In genomic region chr2:181458881-181459280, GRCh38 we compare ENCODE assay signal across 11 cellular contexts. TPM values are rescaled to one million over a fixed set of nuclear protein-coding genes. Genes with fewer than 3 reads are reported as not detected.
DNase-seq lines count a peak whose midpoint lies in the region; ATAC-seq and TF ChIP-seq lines count a peak whose summit lies in the region.
"Had no signal": no experiment of that assay in that cellular context is flagged by ENCODE, and none has a peak within 500 bp of the region (broad histone marks: within the 10 kb centered on the region; RNA-seq: fewer than 3 reads in every experiment).

No MANE protein-coding gene starts in this region.

- peaks cover 22% of the 10 kb centered on the region for H3K36me3 Mint-ChIP-seq in activated CD4-positive, alpha-beta memory T cell treated with anti-CD3 and anti-CD28 coated beads for 36 hours

- H3K9me3 ChIP-seq in right cardiac atrium (ENCODE audit: control insufficient read depth, low read length): no peaks in the 10 kb centered on the region
- no peaks in the 10 kb centered on the region for H3K9me3 ChIP-seq in heart left ventricle
- H3K9me3 ChIP-seq: heart right ventricle had no signal

- intact Hi-C loops in right cardiac atrium (cut with DNase I): no loop called here
- intact Hi-C loops in heart left ventricle (cut with DNase I): loop anchor here in 5 of 10 donors (5.0 to 10.0 kb wide), 5 partner anchors 144 to 357 kb away; no protein-coding TSS in a partner anchor
- intact Hi-C loops in activated CD4-positive, alpha-beta memory T cell treated with anti-CD3 and anti-CD28 coated beads for 36 hours (cut with micrococcal nuclease): loop anchor here (1.0 to 5.0 kb wide), 6 partner anchors 37 to 433 kb away; partner anchors contain the start of gene ITPRID2

- H3K27ac ChIP-seq in right cardiac atrium (ENCODE audit: low read length): no peak overlapping the region
- peak overlapping the region in 2 of 12 donors; percentile 15 to 92 for H3K27ac ChIP-seq in heart left ventricle

- peak overlapping the region; percentile 97 for H3K27ac Mint-ChIP-seq in activated CD4-positive, alpha-beta memory T cell treated with anti-CD3 and anti-CD28 coated beads for 36 hours

- no peaks in the 10 kb centered on the region for H3K36me3 ChIP-seq in heart left ventricle
- H3K36me3 ChIP-seq: heart right ventricle had no signal

- WGBS in right cardiac atrium: 71% methylated on average over 1 of the region's 1 CpG
- 76 to 91% (median 83%) methylated on average over 1 of the region's 1 CpG for WGBS in heart left ventricle, 4 donors

- CTCF ChIA-PET in activated CD4-positive, alpha-beta memory T cell treated with anti-CD3 and anti-CD28 coated beads for 36 hours (lab: Charles Lee): interaction anchor here (0.7 to 5.6 kb wide), 4 partner anchors 9 to 354 kb away, joined by 3 to 55 read pairs (median 26); no protein-coding TSS in a partner anchor

- no peak for TF ChIP-seq POLR2A in heart left ventricle (IDR thresholded peaks at IDR 0.05)

- H3K27me3 ChIP-seq in right cardiac atrium (ENCODE audit: control insufficient read depth, insufficient read depth) (no peaks in the 10 kb centered on the region), heart left ventricle (peaks cover 3 to 35% (median 21%) of the 10 kb centered on the region in 9 donors)

- POLR2A ChIA-PET in activated CD4-positive, alpha-beta memory T cell treated with anti-CD3 and anti-CD28 coated beads for 36 hours (lab: Charles Lee): interaction anchor here (0.9 to 3.9 kb wide), 3 partner anchors 150 to 353 kb away, joined by 4 to 23 read pairs (median 5); no protein-coding TSS in a partner anchor

- no peaks in the 10 kb centered on the region for H3K4me1 ChIP-seq in right cardiac atrium (ENCODE audit: control insufficient read depth, insufficient read depth, low read length)
- peaks cover 0 to 52% (median 6%) of the 10 kb centered on the region in 12 donors for H3K4me1 ChIP-seq in heart left ventricle

- no peaks in the 10 kb centered on the region for H3K27me3 Mint-ChIP-seq in activated CD4-positive, alpha-beta memory T cell treated with anti-CD3 and anti-CD28 coated beads for 36 hours

- H3K4me3 Mint-ChIP-seq in activated CD4-positive, alpha-beta memory T cell treated with anti-CD3 and anti-CD28 coated beads for 36 hours: peak overlapping the region; percentile 88

- peaks cover 67% of the 10 kb centered on the region for H3K4me1 Mint-ChIP-seq in activated CD4-positive, alpha-beta memory T cell treated with anti-CD3 and anti-CD28 coated beads for 36 hours (ENCODE audit: low read depth)

- no peaks in the 10 kb centered on the region for H3K9me3 Mint-ChIP-seq in activated CD4-positive, alpha-beta memory T cell treated with anti-CD3 and anti-CD28 coated beads for 36 hours

- TF ChIP-seq CTCF in heart left ventricle (IDR thresholded peaks at IDR 0.05): no peak

- DNase-seq in right cardiac atrium: no peak
- no peak for DNase-seq in heart left ventricle
- DNase-seq in activated CD4-positive, alpha-beta memory T cell treated with anti-CD3 and anti-CD28 coated beads for 36 hours: no peak
- peak; percentile 4 for DNase-seq in left kidney (ENCODE audit: low read depth, low spot score)
- no peak for DNase-seq in iPS-NIHi11 (ENCODE audit: low spot score)
- DNase-seq: anterior cingulate cortex, heart right ventricle, NCI-H1417 treated with DMSO at 0.1 percent for 48 hours had no signal

- H3K4me3 ChIP-seq in right cardiac atrium (ENCODE audit: low read length): peak overlapping the region; percentile 55
- H3K4me3 ChIP-seq in heart left ventricle: peak overlapping the region in 6 of 12 donors; percentile 53 to 66 (median 64)

- ATAC-seq in right cardiac atrium (no peak), heart left ventricle (no peak), HG03039 (IDR thresholded peaks at IDR 0.05; ENCODE audit: unreplicated experiment) (no peak), GM18873 (IDR thresholded peaks at IDR 0.05; ENCODE audit: low FRiP score, unreplicated experiment) (no peak), GM18520 (IDR thresholded peaks at IDR 0.05; ENCODE audit: unreplicated experiment) (no peak)

RNA-seq across cellular contexts. Expression of gene ITGA4, which starts 1.7 kb away (rescaled TPM):
- total RNA-seq in right cardiac atrium (1 to 10 TPM; 1.1 to 2.3 (median 1.8) TPM), heart left ventricle (10 to 100 TPM in 1 of 9 donors, 1 to 10 TPM in 6, under 1 TPM in 2; 0.69 to 16.5 (median 1.8) TPM)
- polyA plus RNA-seq in right cardiac atrium (0.27 TPM), heart left ventricle (under 1 TPM; 0.23 to 0.80 TPM)
- total RNA-seq in activated CD4-positive, alpha-beta memory T cell treated with anti-CD3 and anti-CD28 coated beads for 36 hours: 10 to 100 TPM; 46.5 to 51.2 TPM
